Comparison of ENCODE assay signal across 13 cellular contexts in genomic region chr18:25786778-25787177, GRCh38.
A peak's percentile ranks its signal among the peaks of the same experiment; 100 is the strongest.
DNase-seq lines count a peak whose midpoint lies in the region; ATAC-seq and TF ChIP-seq lines count a peak whose summit lies in the region.
"Had no signal": no experiment of that assay in that cellular context is flagged by ENCODE, and none has a peak within 500 bp of the region (broad histone marks: within the 10 kb centered on the region; RNA-seq: fewer than 3 reads in every experiment).

No MANE protein-coding gene starts in this region.

- DNase-seq in HFFc6 (peak; percentile 85), amniotic epithelial cell (ENCODE audit: low read depth) (peak; percentile 89), foreskin keratinocyte (peak; percentile 61 to 85), stromal cell of bone marrow (ENCODE audit: low read depth) (peak; percentile 71), T-cell (no peak), NCI-H1417 treated with DMSO at 0.1 percent for 48 hours (lab: John Stamatoyannopoulos, UW) (no peak)
- DNase-seq in natural killer cell treated with Interleukin-12 subunit alpha and Interleukin-12 subunit beta and Interleukin-15 and Interleukin-18, amount 100 ng/mL, for 72 hours (ENCODE audit: low spot score), result no peak
- DNase-seq: natural killer cell, sigmoid colon, T-helper 17 cell had no signal

- no peaks in the 10 kb centered on the region for H3K9me3 Mint-ChIP-seq in HFFc6
- peaks cover 0 to 3% (median 0%) of the 10 kb centered on the region in 3 donors for H3K9me3 Mint-ChIP-seq in T-cell
- H3K9me3 Mint-ChIP-seq in natural killer cell treated with Interleukin-12 subunit alpha and Interleukin-12 subunit beta and Interleukin-15 and Interleukin-18, amount 100 ng/mL, for 72 hours, result peaks cover 7% of the 10 kb centered on the region

- peak overlapping the region; percentile 57; the same call in 1 of the 2 replicates for H3K27ac Mint-ChIP-seq in HFFc6
- no peak overlapping the region for H3K27ac Mint-ChIP-seq in T-cell
- H3K27ac Mint-ChIP-seq in natural killer cell treated with Interleukin-12 subunit alpha and Interleukin-12 subunit beta and Interleukin-15 and Interleukin-18, amount 100 ng/mL, for 72 hours, result no peak overlapping the region
- H3K27ac Mint-ChIP-seq: activated T-helper 17 cell treated with anti-CD3 and anti-CD28 coated beads, Interleukin-2, amount 50 U/mL, for 72 hours; natural killer cell; T-helper 17 cell had no signal

- H3K27ac ChIP-seq in foreskin keratinocyte, result no peak overlapping the region
- H3K27ac ChIP-seq: esophagus muscularis mucosa, sigmoid colon, thoracic aorta had no signal

- POLR2A ChIA-PET in T-cell (lab: Charles Lee), result no interaction called here

- peaks cover 9% of the 10 kb centered on the region for H3K4me1 ChIP-seq in foreskin keratinocyte
- H3K4me1 ChIP-seq: esophagus muscularis mucosa, sigmoid colon had no signal

- TF ChIP-seq CTCF in HFFc6 (IDR thresholded peaks at IDR 0.05) (no peak), foreskin keratinocyte (conservative IDR thresholded peaks at IDR 0.05) (no peak)

- H3K27me3 Mint-ChIP-seq in HFFc6 (ENCODE audit: insufficient read depth) (no peaks in the 10 kb centered on the region; the same call in 1 of the 2 replicates), T-cell (peaks cover 3 to 8% of the 10 kb centered on the region in 2 donors)
- peaks cover 6 to 7% of the 10 kb centered on the region in 2 donors for H3K27me3 Mint-ChIP-seq in natural killer cell treated with Interleukin-12 subunit alpha and Interleukin-12 subunit beta and Interleukin-15 and Interleukin-18, amount 100 ng/mL, for 72 hours

- ATAC-seq in foreskin keratinocyte (peak; percentile 100), T-cell (replicated peaks in 1 of 4) (no peak)
- no peak for ATAC-seq in natural killer cell treated with Interleukin-12 subunit alpha and Interleukin-12 subunit beta and Interleukin-15 and Interleukin-18, amount 100 ng/mL, for 72 hours
- ATAC-seq: activated T-helper 17 cell treated with anti-CD3 and anti-CD28 coated beads, Interleukin-2, amount 50 U/mL, for 72 hours; natural killer cell; T-helper 17 cell had no signal

- H3K27me3 ChIP-seq in foreskin keratinocyte, result no peaks in the 10 kb centered on the region
- H3K27me3 ChIP-seq: esophagus muscularis mucosa, sigmoid colon had no signal

- peaks cover 22% of the 10 kb centered on the region for H3K4me1 Mint-ChIP-seq in HFFc6 (ENCODE audit: low read depth)
- no peaks in the 10 kb centered on the region for H3K4me1 Mint-ChIP-seq in T-cell
- no peaks in the 10 kb centered on the region for H3K4me1 Mint-ChIP-seq in natural killer cell treated with Interleukin-12 subunit alpha and Interleukin-12 subunit beta and Interleukin-15 and Interleukin-18, amount 100 ng/mL, for 72 hours (ENCODE audit: low read depth in 2 of 2)
- H3K4me1 Mint-ChIP-seq: activated T-helper 17 cell treated with anti-CD3 and anti-CD28 coated beads, Interleukin-2, amount 50 U/mL, for 72 hours; natural killer cell; T-helper 17 cell had no signal

- H3K36me3 Mint-ChIP-seq in HFFc6 (ENCODE audit: low read depth), result no peaks in the 10 kb centered on the region
- no peaks in the 10 kb centered on the region for H3K36me3 Mint-ChIP-seq in T-cell
- no peaks in the 10 kb centered on the region for H3K36me3 Mint-ChIP-seq in natural killer cell treated with Interleukin-12 subunit alpha and Interleukin-12 subunit beta and Interleukin-15 and Interleukin-18, amount 100 ng/mL, for 72 hours
- H3K36me3 Mint-ChIP-seq: natural killer cell had no signal

- CTCF ChIA-PET in T-cell (lab: Charles Lee), result no interaction called here

- H3K4me3 Mint-ChIP-seq in HFFc6 (no peak overlapping the region), T-cell (no peak overlapping the region)
- H3K4me3 Mint-ChIP-seq in natural killer cell treated with Interleukin-12 subunit alpha and Interleukin-12 subunit beta and Interleukin-15 and Interleukin-18, amount 100 ng/mL, for 72 hours, result no peak overlapping the region
- H3K4me3 Mint-ChIP-seq: activated T-helper 17 cell treated with anti-CD3 and anti-CD28 coated beads, Interleukin-2, amount 50 U/mL, for 72 hours; natural killer cell; T-helper 17 cell had no signal

Comparison
In these comparisons a context has a peak if more than half of its experiments do, and no peak if none do; other contexts are left out.
1. DNase-seq: peak in HFFc6 (single experiment), amniotic epithelial cell (single experiment), foreskin keratinocyte (2 of 2) and stromal cell of bone marrow (single experiment); none in T-cell (0 of 34), NCI-H1417 treated with DMSO at 0.1 percent for 48 hours (single experiment) and natural killer cell treated with Interleukin-12 subunit alpha and Interleukin-12 subunit beta and Interleukin-15 and Interleukin-18, amount 100 ng/mL, for 72 hours (single experiment).